ENCODE assay signal across 22 cellular contexts in genomic region chr15:98930591-98930990, GRCh38.
"Had no signal": no experiment of that assay in that cellular context is flagged by ENCODE, and none has a peak within 500 bp of the region (broad histone marks: within the 10 kb centered on the region; RNA-seq: fewer than 3 reads in every experiment).

No MANE protein-coding gene starts in this region.

- H2AFZ ChIP-seq: hepatocyte had no signal

- H3K4me3 ChIP-seq: heart right ventricle, hepatocyte, lower lobe of right lung, mucosa of descending colon, ovary, right atrium auricular region, skin epidermis, suprapubic skin, thoracic aorta, tibial artery, uterus had no signal

- H3K4me2 ChIP-seq: hepatocyte had no signal

- H3K27me3 ChIP-seq: heart right ventricle, hepatocyte, ovary, right atrium auricular region, suprapubic skin, tibial artery, uterus had no signal

- DNase-seq: heart right ventricle; islet precursor cell; left ventricle myocardium superior; lower lobe of right lung; mammary epithelial cell; mesendoderm; midbrain; mucosa of descending colon; naive thymus-derived CD4-positive, alpha-beta T cell; stimulated activated CD4-positive, alpha-beta T cell treated with anti-CD3 and anti-CD28 coated beads, Interleukin-12 subunit alpha, Interleukin-12 subunit beta, amount 100 ng/mL, for 4 hours; stimulated activated CD4-positive, alpha-beta T cell treated with anti-CD3 and anti-CD28 coated beads, Interleukin-15, amount 100 ng/mL, for 24 hours; stimulated activated CD4-positive, alpha-beta T cell treated with anti-CD3 and anti-CD28 coated beads, Interleukin-4, amount 100 ng/mL, for 24 hours; stimulated activated naive CD4-positive, alpha-beta T cell; trophoblast cell; uterus had no signal

- H3K36me3 ChIP-seq: ovary, uterus had no signal

- H3K27ac ChIP-seq: heart right ventricle, hepatocyte, lower lobe of right lung, ovary, right atrium auricular region, suprapubic skin, tibial artery, uterus had no signal

- H3K4me1 ChIP-seq: lower lobe of right lung, suprapubic skin, uterus had no signal

- H3K9me3 ChIP-seq: heart right ventricle, lower lobe of right lung, mucosa of descending colon, ovary, right atrium auricular region, suprapubic skin, thoracic aorta, tibial artery, uterus had no signal
